In the genomic region with DNA sequence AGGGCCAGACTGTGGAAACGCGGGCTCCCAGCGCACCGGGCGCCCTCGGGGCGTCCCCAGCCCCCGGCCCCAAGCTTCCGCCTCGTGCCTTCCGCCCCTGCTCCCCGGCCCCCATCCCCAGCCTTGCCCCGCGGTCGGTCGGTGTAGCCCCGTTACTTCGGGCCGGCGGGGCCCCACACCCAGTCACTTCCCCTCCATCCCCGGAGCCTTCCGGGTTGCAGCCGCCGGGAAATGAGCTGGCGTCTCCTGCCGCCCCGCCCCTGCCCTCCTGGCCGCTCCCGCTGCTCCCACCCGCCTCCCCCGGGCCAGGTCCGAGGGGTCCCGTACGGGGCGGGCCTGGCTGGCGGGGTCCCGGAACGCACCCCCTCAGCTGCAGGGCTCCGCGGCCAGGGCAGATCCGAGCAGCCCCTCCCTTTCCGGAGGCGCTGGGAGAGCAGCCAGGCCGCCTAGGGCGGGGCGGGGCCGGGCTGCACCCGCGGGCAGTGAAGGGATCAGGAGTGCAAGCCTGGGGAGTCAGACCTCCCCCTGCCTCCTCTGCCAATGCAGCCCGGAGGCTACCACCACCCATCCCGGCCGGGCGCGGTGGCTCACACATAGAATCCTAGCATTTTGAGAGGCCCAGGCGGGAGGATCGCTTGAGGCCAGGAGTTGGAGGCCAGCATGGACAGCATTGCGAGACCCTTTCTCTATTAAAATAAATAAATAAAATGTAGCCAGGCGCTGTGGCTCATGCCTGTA, we compare ENCODE assay signal across 1 cellular context.
TF ChIP-seq lines count a peak whose summit lies in the region.

No MANE protein-coding gene starts in this region.

TF ChIP-seq in HepG2, 621 proteins besides CTCF, POLR2A, EP300 and RAD21 (continues in another document):
- TF ChIP-seq DMTF1 (CRISPR knock-in tag; IDR thresholded peaks at IDR 0.05) (no peak), SMAD9 (CRISPR knock-in tag; IDR thresholded peaks at IDR 0.05) (no peak), ZNF558 (CRISPR knock-in tag; IDR thresholded peaks at IDR 0.05; ENCODE audit: borderline replicate concordance) (peak; percentile 56; the same call in 1 of the 2 replicates), ZNF772 (CRISPR knock-in tag; IDR thresholded peaks at IDR 0.05) (peak; percentile 73; the same call in 1 of the 2 replicates), ZNF749 (CRISPR knock-in tag; IDR thresholded peaks at IDR 0.05; ENCODE audit: borderline replicate concordance) (no peak), THYN1 (CRISPR knock-in tag; IDR thresholded peaks at IDR 0.05; ENCODE audit: borderline replicate concordance, low read depth) (no peak), ZNF24 (IDR thresholded peaks at IDR 0.05) (no peak), SRY (CRISPR knock-in tag; IDR thresholded peaks at IDR 0.05) (no peak), ZC3H4 (CRISPR knock-in tag; IDR thresholded peaks at IDR 0.05; ENCODE audit: borderline replicate concordance) (no peak), ZNF138 (CRISPR knock-in tag; IDR thresholded peaks at IDR 0.05; ENCODE audit: low read depth) (no peak), ZNF235 (CRISPR knock-in tag; IDR thresholded peaks at IDR 0.05; ENCODE audit: borderline replicate concordance) (no peak), FOSL1 (CRISPR knock-in tag; IDR thresholded peaks at IDR 0.05; ENCODE audit: borderline replicate concordance) (no peak), MTF1 (CRISPR knock-in tag; IDR thresholded peaks at IDR 0.05) (no peak), ZNF350 (CRISPR knock-in tag; IDR thresholded peaks at IDR 0.05; ENCODE audit: borderline replicate concordance, low read depth) (no peak), TGIF2 (CRISPR knock-in tag; IDR thresholded peaks at IDR 0.05) (no peak), ZNF709 (CRISPR knock-in tag; IDR thresholded peaks at IDR 0.05) (no peak), ZNF564 (CRISPR knock-in tag; IDR thresholded peaks at IDR 0.05) (no peak), PHF21A (CRISPR knock-in tag; IDR thresholded peaks at IDR 0.05) (peak; percentile 75), ZNF619 (CRISPR knock-in tag; IDR thresholded peaks at IDR 0.05) (no peak), NRL (CRISPR knock-in tag; IDR thresholded peaks at IDR 0.05; ENCODE audit: borderline replicate concordance) (no peak; the same call in 1 of the 2 replicates), AFF4 (CRISPR knock-in tag; IDR thresholded peaks at IDR 0.05) (no peak), EED (CRISPR knock-in tag; IDR thresholded peaks at IDR 0.05) (0 out of 2 replicates have a peak, but pooled peaks have one; percentile 20), STAT5B (CRISPR knock-in tag; IDR thresholded peaks at IDR 0.05) (no peak), ZBTB20 (CRISPR knock-in tag; IDR thresholded peaks at IDR 0.05; ENCODE audit: borderline replicate concordance, low read depth) (no peak), NKX3-1 (CRISPR knock-in tag; IDR thresholded peaks at IDR 0.05) (no peak), ZNF205 (CRISPR knock-in tag; IDR thresholded peaks at IDR 0.05) (no peak), ZNF337 (CRISPR knock-in tag; IDR thresholded peaks at IDR 0.05; ENCODE audit: borderline replicate concordance, low read depth) (no peak), ZNF230 (CRISPR knock-in tag; IDR thresholded peaks at IDR 0.05) (no peak), SKI (IDR thresholded peaks at IDR 0.05; ENCODE audit: partially characterized antibody) (no peak), ZNF264 (CRISPR knock-in tag; IDR thresholded peaks at IDR 0.05) (no peak), RBM22 (optimal IDR thresholded peaks at IDR 0.05; ENCODE audit: low read length) (no peak), RNF219 (CRISPR knock-in tag; IDR thresholded peaks at IDR 0.05) (no peak), MTA3 (CRISPR knock-in tag; IDR thresholded peaks at IDR 0.05) (no peak), ZNF451 (CRISPR knock-in tag; IDR thresholded peaks at IDR 0.05) (0 out of 2 replicates have a peak, but pooled peaks have one; percentile 28), ZNF136 (CRISPR knock-in tag; IDR thresholded peaks at IDR 0.05; ENCODE audit: low read depth) (no peak), HMG20A (CRISPR knock-in tag; IDR thresholded peaks at IDR 0.05; ENCODE audit: borderline replicate concordance) (no peak), CEBPB (IDR thresholded peaks at IDR 0.05; ENCODE audit: borderline replicate concordance, low read depth, low read length) (no peak), PBX2 (CRISPR knock-in tag; IDR thresholded peaks at IDR 0.05) (no peak), NR3C1 (CRISPR knock-in tag; IDR thresholded peaks at IDR 0.05) (no peak), SIN3B (IDR thresholded peaks at IDR 0.05; ENCODE audit: low read length) (no peak), SALL1 (CRISPR knock-in tag; IDR thresholded peaks at IDR 0.05) (peak; percentile 35; the same call in 1 of the 2 replicates), KMT2A (CRISPR knock-in tag; IDR thresholded peaks at IDR 0.05) (no peak), ESRRA (CRISPR knock-in tag; IDR thresholded peaks at IDR 0.05; ENCODE audit: low read depth) (no peak), MAZ (IDR thresholded peaks at IDR 0.05; ENCODE audit: borderline replicate concordance, low read depth, low read length) (peak; percentile 49), MAZ (CRISPR knock-in tag; IDR thresholded peaks at IDR 0.05; ENCODE audit: low read depth) (peak; percentile 63; the same call in 1 of the 2 replicates), ZNF30 (CRISPR knock-in tag; IDR thresholded peaks at IDR 0.05) (no peak; the same call in 1 of the 2 replicates), SMAD1 (CRISPR knock-in tag; IDR thresholded peaks at IDR 0.05; ENCODE audit: borderline replicate concordance, low read depth) (no peak)
- TF ChIP-seq, protein P1, sequence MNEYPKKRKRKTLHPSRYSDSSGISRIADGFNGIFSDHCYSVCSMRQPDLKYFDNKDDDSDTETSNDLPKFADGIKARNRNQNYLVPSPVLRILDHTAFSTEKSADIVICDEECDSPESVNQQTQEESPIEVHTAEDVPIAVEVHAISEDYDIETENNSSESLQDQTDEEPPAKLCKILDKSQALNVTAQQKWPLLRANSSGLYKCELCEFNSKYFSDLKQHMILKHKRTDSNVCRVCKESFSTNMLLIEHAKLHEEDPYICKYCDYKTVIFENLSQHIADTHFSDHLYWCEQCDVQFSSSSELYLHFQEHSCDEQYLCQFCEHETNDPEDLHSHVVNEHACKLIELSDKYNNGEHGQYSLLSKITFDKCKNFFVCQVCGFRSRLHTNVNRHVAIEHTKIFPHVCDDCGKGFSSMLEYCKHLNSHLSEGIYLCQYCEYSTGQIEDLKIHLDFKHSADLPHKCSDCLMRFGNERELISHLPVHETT (CRISPR knock-in tag; conservative IDR thresholded peaks at IDR 0.05): 0 out of 2 replicates have a peak, but pooled peaks have one; percentile 66
- TF ChIP-seq, protein P2, sequence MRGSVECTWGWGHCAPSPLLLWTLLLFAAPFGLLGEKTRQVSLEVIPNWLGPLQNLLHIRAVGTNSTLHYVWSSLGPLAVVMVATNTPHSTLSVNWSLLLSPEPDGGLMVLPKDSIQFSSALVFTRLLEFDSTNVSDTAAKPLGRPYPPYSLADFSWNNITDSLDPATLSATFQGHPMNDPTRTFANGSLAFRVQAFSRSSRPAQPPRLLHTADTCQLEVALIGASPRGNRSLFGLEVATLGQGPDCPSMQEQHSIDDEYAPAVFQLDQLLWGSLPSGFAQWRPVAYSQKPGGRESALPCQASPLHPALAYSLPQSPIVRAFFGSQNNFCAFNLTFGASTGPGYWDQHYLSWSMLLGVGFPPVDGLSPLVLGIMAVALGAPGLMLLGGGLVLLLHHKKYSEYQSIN (CRISPR knock-in tag; IDR thresholded peaks at IDR 0.05; ENCODE audit: borderline replicate concordance): no peak
- TF ChIP-seq, protein P3, sequence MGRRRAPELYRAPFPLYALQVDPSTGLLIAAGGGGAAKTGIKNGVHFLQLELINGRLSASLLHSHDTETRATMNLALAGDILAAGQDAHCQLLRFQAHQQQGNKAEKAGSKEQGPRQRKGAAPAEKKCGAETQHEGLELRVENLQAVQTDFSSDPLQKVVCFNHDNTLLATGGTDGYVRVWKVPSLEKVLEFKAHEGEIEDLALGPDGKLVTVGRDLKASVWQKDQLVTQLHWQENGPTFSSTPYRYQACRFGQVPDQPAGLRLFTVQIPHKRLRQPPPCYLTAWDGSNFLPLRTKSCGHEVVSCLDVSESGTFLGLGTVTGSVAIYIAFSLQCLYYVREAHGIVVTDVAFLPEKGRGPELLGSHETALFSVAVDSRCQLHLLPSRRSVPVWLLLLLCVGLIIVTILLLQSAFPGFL (CRISPR knock-in tag; IDR thresholded peaks at IDR 0.05): no peak
- TF ChIP-seq, protein P4, sequence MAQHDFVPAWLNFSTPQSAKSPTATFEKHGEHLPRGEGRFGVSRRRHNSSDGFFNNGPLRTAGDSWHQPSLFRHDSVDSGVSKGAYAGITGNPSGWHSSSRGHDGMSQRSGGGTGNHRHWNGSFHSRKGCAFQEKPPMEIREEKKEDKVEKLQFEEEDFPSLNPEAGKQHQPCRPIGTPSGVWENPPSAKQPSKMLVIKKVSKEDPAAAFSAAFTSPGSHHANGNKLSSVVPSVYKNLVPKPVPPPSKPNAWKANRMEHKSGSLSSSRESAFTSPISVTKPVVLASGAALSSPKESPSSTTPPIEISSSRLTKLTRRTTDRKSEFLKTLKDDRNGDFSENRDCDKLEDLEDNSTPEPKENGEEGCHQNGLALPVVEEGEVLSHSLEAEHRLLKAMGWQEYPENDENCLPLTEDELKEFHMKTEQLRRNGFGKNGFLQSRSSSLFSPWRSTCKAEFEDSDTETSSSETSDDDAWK (CRISPR knock-in tag; IDR thresholded peaks at IDR 0.05): no peak
